Comparison of ENCODE assay signal across 9 cellular contexts in the genomic region with DNA sequence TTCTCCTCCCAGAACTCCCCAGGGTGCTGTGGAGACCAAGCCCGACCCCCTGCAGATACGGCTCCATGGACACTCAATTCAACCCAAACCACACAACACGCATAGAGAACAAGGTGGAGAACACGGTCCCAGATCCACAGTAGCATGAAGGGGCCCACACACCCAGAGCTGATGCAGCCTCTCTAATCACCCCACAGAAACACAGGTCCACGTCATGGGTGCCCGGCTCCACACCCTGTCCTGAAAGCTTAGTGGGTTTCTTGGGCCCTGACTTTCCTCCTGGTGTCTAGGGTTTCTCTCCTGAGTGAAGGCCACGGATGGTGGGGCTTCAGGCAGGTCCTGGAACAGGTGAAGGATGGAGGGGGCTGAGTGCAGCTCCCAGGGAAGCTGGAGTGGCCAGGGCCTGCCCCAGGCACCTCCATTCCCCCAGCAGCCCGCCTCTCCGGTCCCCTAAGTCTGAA. TPM values are rescaled to one million over a fixed set of nuclear protein-coding genes. Genes with fewer than 3 reads are reported as not detected.
A peak's percentile ranks its signal among the peaks of the same experiment; 100 is the strongest.
DNase-seq lines count a peak whose midpoint lies in the region; ATAC-seq and TF ChIP-seq lines count a peak whose summit lies in the region.
"Had no signal": no experiment of that assay in that cellular context is flagged by ENCODE, and none has a peak within 500 bp of the region (broad histone marks: within the 10 kb centered on the region; RNA-seq: fewer than 3 reads in every experiment).

No MANE protein-coding gene starts in this region.

- peaks cover 0 to 3% (median 0%) of the 10 kb centered on the region in 9 donors for H3K36me3 ChIP-seq in heart right ventricle
- no peaks in the 10 kb centered on the region for H3K36me3 ChIP-seq in mucosa of stomach (ENCODE audit: control insufficient read depth, insufficient read depth, low read length)
- no peaks in the 10 kb centered on the region for H3K36me3 ChIP-seq in vagina

- H3K4me1 ChIP-seq in heart right ventricle, result peaks cover 0 to 45% (median 33%) of the 10 kb centered on the region in 9 donors
- peaks cover 43% of the 10 kb centered on the region for H3K4me1 ChIP-seq in mucosa of stomach (ENCODE audit: control insufficient read depth, insufficient read depth, low read length)
- peaks cover 38% of the 10 kb centered on the region for H3K4me1 ChIP-seq in vagina

- DNase-seq in heart right ventricle (no peak), left cardiac atrium (no peak), vagina (ENCODE audit: extremely low spot score in 2 of 2) (peak in 1 of 2 donors; percentile 84), T-helper 9 cell (no peak), GM10248 (ENCODE audit: extremely low spot score) (no peak), NAMALWA (ENCODE audit: low spot score) (no peak)

- WGBS in heart right ventricle, 2 donors, result 78 to 87% methylated on average over 9 of the region's 9 CpGs

- H3K9me3 ChIP-seq in heart right ventricle, result no peaks in the 10 kb centered on the region
- no peaks in the 10 kb centered on the region for H3K9me3 ChIP-seq in mucosa of stomach (ENCODE audit: control insufficient read depth, low read length)
- no peaks in the 10 kb centered on the region for H3K9me3 ChIP-seq in vagina

- ATAC-seq in heart right ventricle (peak in 1 of 8 donors; percentile 8), left cardiac atrium (no peak)
- no peak for ATAC-seq in activated T-helper 17 cell treated with anti-CD3 and anti-CD28 coated beads, Interleukin-2, amount 50 U/mL, for 72 hours (replicated peaks)

- H3K4me3 ChIP-seq in heart right ventricle (peak overlapping the region in 8 of 10 donors; percentile 25 to 55 (median 46)), mucosa of stomach (ENCODE audit: low read length) (peak overlapping the region; percentile 75), vagina (peak overlapping the region; percentile 7 to 16)

- H3K27ac Mint-ChIP-seq in activated T-helper 17 cell treated with anti-CD3 and anti-CD28 coated beads, Interleukin-2, amount 50 U/mL, for 72 hours, result peak overlapping the region; percentile 90

- H3K27ac ChIP-seq in heart right ventricle (peak overlapping the region; percentile 46 to 86 (median 74)), vagina (peak overlapping the region; percentile 80)

- TF ChIP-seq CTCF in heart right ventricle (IDR thresholded peaks at IDR 0.05), result no peak
- no peak for TF ChIP-seq CTCF in vagina (IDR thresholded peaks at IDR 0.05)
- no peak for TF ChIP-seq CTCF in GM10248 (IDR thresholded peaks at IDR 0.05; ENCODE audit: control extremely low read depth, extremely low read depth, low read depth, missing control alignments)

- peaks cover 17% of the 10 kb centered on the region for H3K4me1 Mint-ChIP-seq in activated T-helper 17 cell treated with anti-CD3 and anti-CD28 coated beads, Interleukin-2, amount 50 U/mL, for 72 hours

- CTCF ChIA-PET in GM10248 (lab: Yijun Ruan, JAX), result interaction anchor here (1.1 to 1.2 kb wide), 2 partner anchors 19 to 38 kb away, joined by 3 read pairs; no protein-coding TSS in a partner anchor

- no peaks in the 10 kb centered on the region for H3K27me3 ChIP-seq in heart right ventricle
- H3K27me3 ChIP-seq in mucosa of stomach (ENCODE audit: control insufficient read depth, insufficient read depth, low read length), result no peaks in the 10 kb centered on the region
- no peaks in the 10 kb centered on the region for H3K27me3 ChIP-seq in vagina

- intact Hi-C loops in heart right ventricle (cut with DNase I), result no loop called here
- intact Hi-C loops in left cardiac atrium (cut with DNase I), result no loop called here
- intact Hi-C loops in vagina (cut with DNase I), result no loop called here

- H3K9ac ChIP-seq in mucosa of stomach (ENCODE audit: low read length), result peak overlapping the region; percentile 72

- TF ChIP-seq POLR2A in vagina (IDR thresholded peaks at IDR 0.05), result no peak

- peak overlapping the region; percentile 77 for H3K4me3 Mint-ChIP-seq in activated T-helper 17 cell treated with anti-CD3 and anti-CD28 coated beads, Interleukin-2, amount 50 U/mL, for 72 hours

- no peaks in the 10 kb centered on the region for H3K27me3 Mint-ChIP-seq in activated T-helper 17 cell treated with anti-CD3 and anti-CD28 coated beads, Interleukin-2, amount 50 U/mL, for 72 hours

- H3K9me3 Mint-ChIP-seq in activated T-helper 17 cell treated with anti-CD3 and anti-CD28 coated beads, Interleukin-2, amount 50 U/mL, for 72 hours, result no peaks in the 10 kb centered on the region

- POLR2A ChIA-PET in GM10248 (lab: Yijun Ruan, JAX), result interaction anchor here (1.0 kb wide), 1 partner anchor 15 kb away, joined by 3 read pairs; no protein-coding TSS in a partner anchor

- H3K36me3 Mint-ChIP-seq in activated T-helper 17 cell treated with anti-CD3 and anti-CD28 coated beads, Interleukin-2, amount 50 U/mL, for 72 hours (ENCODE audit: low read depth), result peaks cover 6% of the 10 kb centered on the region

RNA-seq across cellular contexts. Expression of a gene that starts 1.5 kb away (rescaled TPM):
- under 1 TPM in 1 of 10 donors, not detected in 9; 0.19 TPM for total RNA-seq in heart right ventricle
- polyA plus RNA-seq in heart right ventricle, result not detected
- not detected for total RNA-seq in left cardiac atrium
- total RNA-seq in activated T-helper 17 cell treated with anti-CD3 and anti-CD28 coated beads, Interleukin-2, amount 50 U/mL, for 72 hours, result 1 to 10 TPM in 1 of 2 donors, under 1 TPM in 1; 0.95 to 1.6 TPM
- total RNA-seq in vagina, result not detected
- polyA plus RNA-seq: neural cell had no signal

RNA-seq across cellular contexts. Expression of a gene that starts 5.1 kb away (rescaled TPM):
- 1 to 10 TPM in 3 of 10 donors, under 1 TPM in 7; 0.28 to 6.6 (median 0.65) TPM for total RNA-seq in heart right ventricle
- 1 to 10 TPM in 1 of 2 donors, under 1 TPM in 1; 0.67 to 1.5 TPM for polyA plus RNA-seq in heart right ventricle
- 1 to 10 TPM in 1 of 2 donors, under 1 TPM in 1; 0.55 to 1.2 TPM for total RNA-seq in left cardiac atrium
- 10 to 100 TPM; 39.9 to 55.2 TPM for total RNA-seq in activated T-helper 17 cell treated with anti-CD3 and anti-CD28 coated beads, Interleukin-2, amount 50 U/mL, for 72 hours
- total RNA-seq in vagina, result not detected
- polyA plus RNA-seq: neural cell had no signal

RNA-seq across cellular contexts. Expression of a gene that starts 10.3 kb away (rescaled TPM):
- total RNA-seq in heart right ventricle, result 10 to 100 TPM; 26.3 to 64.8 (median 37.3) TPM
- polyA plus RNA-seq in heart right ventricle, result 10 to 100 TPM; 12.2 to 28.5 TPM
- 10 to 100 TPM; 21.7 to 27.9 TPM for total RNA-seq in left cardiac atrium
- total RNA-seq in activated T-helper 17 cell treated with anti-CD3 and anti-CD28 coated beads, Interleukin-2, amount 50 U/mL, for 72 hours, result 1 to 10 TPM; 4.7 to 6.4 TPM
- total RNA-seq in vagina, result 2.5 TPM

RNA-seq across cellular contexts. Expression of a gene that starts 19.3 kb away (rescaled TPM):
- 10 to 100 TPM; 11.8 to 24.8 (median 16.5) TPM for total RNA-seq in heart right ventricle
- polyA plus RNA-seq in heart right ventricle, result 10 to 100 TPM; 14.8 to 37.5 TPM
- total RNA-seq in left cardiac atrium, result 1 to 10 TPM; 8.8 to 9.0 TPM
- total RNA-seq in activated T-helper 17 cell treated with anti-CD3 and anti-CD28 coated beads, Interleukin-2, amount 50 U/mL, for 72 hours, result 1 to 10 TPM; 5.6 to 9.2 TPM
- total RNA-seq in vagina, result 12.3 TPM

RNA-seq across cellular contexts. Expression of a gene that starts 43.0 kb away (rescaled TPM):
- 100 to 1,000 TPM; 126 to 173 (median 139) TPM for total RNA-seq in heart right ventricle
- 100 to 1,000 TPM in 1 of 2 donors, 10 to 100 TPM in 1; 43.8 to 103 TPM for polyA plus RNA-seq in heart right ventricle
- 100 to 1,000 TPM; 108 to 123 TPM for total RNA-seq in left cardiac atrium
- total RNA-seq in activated T-helper 17 cell treated with anti-CD3 and anti-CD28 coated beads, Interleukin-2, amount 50 U/mL, for 72 hours, result 100 to 1,000 TPM; 102 to 157 TPM
- total RNA-seq in vagina, result 66.0 TPM

Comparison
In these comparisons a context has a peak if more than half of its experiments do, and no peak if none do; other contexts are left out.
1. H3K4me3 ChIP-seq: peak in every context shown above with its lines; median percentile 75 in mucosa of stomach; 46 in heart right ventricle; 12 in vagina.
2. RNA of a gene that starts 5.1 kb away (total RNA-seq): 39.9 to 55.2 TPM in activated T-helper 17 cell treated with anti-CD3 and anti-CD28 coated beads, Interleukin-2, amount 50 U/mL, for 72 hours; not detected in vagina (single experiment), 0.55 to 1.2 TPM in left cardiac atrium and 0.28 to 6.6 TPM in heart right ventricle; every median in the first group is over 4 times any median in the second.